8 cellular contexts compared by ENCODE assay signal in genomic region chr5:18745591-18745987, GRCh38.
DNase-seq lines count a peak whose midpoint lies in the region; ATAC-seq and TF ChIP-seq lines count a peak whose summit lies in the region.

No MANE protein-coding gene starts in this region.

- H3K4me2 ChIP-seq in OCI-LY1 (ENCODE audit: low read length), result peak overlapping the region; percentile 89

- H3K9ac ChIP-seq in OCI-LY1 (ENCODE audit: low read length) (peak overlapping the region; percentile 71), skeletal muscle tissue (ENCODE audit: low read depth in 1 of 3, low read length in 3 of 3) (peak overlapping the region in 2 of 3 donors; percentile 3 to 50)

- peak overlapping the region; percentile 19 for H2AFZ ChIP-seq in OCI-LY1 (ENCODE audit: low read length)

- no peaks in the 10 kb centered on the region for H3K9me2 ChIP-seq in OCI-LY1 (ENCODE audit: low read depth, low read length)

- DNase-seq in CD1c-positive myeloid dendritic cell (ENCODE audit: extremely low spot score), result peak; percentile 9
- DNase-seq in epithelial cell of proximal tubule (ENCODE audit: low read depth), result no peak
- DNase-seq in GM19238 (ENCODE audit: insufficient read length, low spot score), result no peak
- DNase-seq in caudate nucleus (lab: John Stamatoyannopoulos, UW), result no peak

- H3K4me3 ChIP-seq in OCI-LY1 (ENCODE audit: low read depth, low read length, poor library complexity, severe bottlenecking) (peak overlapping the region; percentile 74), epithelial cell of proximal tubule (ENCODE audit: low read depth, low read length) (peak overlapping the region; percentile 51), skeletal muscle tissue (ENCODE audit: low read length in 3 of 3) (peak overlapping the region; percentile 37 to 59 (median 55))

- ATAC-seq in GM18907 (IDR thresholded peaks at IDR 0.05; ENCODE audit: unreplicated experiment), result peak; percentile 35
- peak; percentile 21 for ATAC-seq in HG03103 (IDR thresholded peaks at IDR 0.05; ENCODE audit: low read depth, unreplicated experiment)

- H3K9me3 ChIP-seq in OCI-LY1 (ENCODE audit: low read length), result no peaks in the 10 kb centered on the region
- no peaks in the 10 kb centered on the region for H3K9me3 ChIP-seq in skeletal muscle tissue (ENCODE audit: control insufficient read depth in 3 of 3, low read length in 3 of 3)

- TF ChIP-seq CTCF in OCI-LY1 (IDR thresholded peaks at IDR 0.05; ENCODE audit: low read length), result no peak
- TF ChIP-seq CTCF in epithelial cell of proximal tubule (conservative IDR thresholded peaks at IDR 0.05; ENCODE audit: low read depth, low read length), result no peak

- no peaks in the 10 kb centered on the region for H4K20me1 ChIP-seq in OCI-LY1 (ENCODE audit: insufficient read depth, low read length)

- no peaks in the 10 kb centered on the region for H3F3A ChIP-seq in OCI-LY1 (ENCODE audit: insufficient read depth, low read length)

- no peaks in the 10 kb centered on the region for H3K79me2 ChIP-seq in OCI-LY1 (ENCODE audit: insufficient read depth, low read length)

- peaks cover 27% of the 10 kb centered on the region for H3K4me1 ChIP-seq in OCI-LY1 (ENCODE audit: insufficient read depth, low read length, severe bottlenecking)
- H3K4me1 ChIP-seq in skeletal muscle tissue (ENCODE audit: control insufficient read depth in 3 of 3, insufficient read depth in 3 of 3, low read length in 3 of 3), result no peaks in the 10 kb centered on the region

- H3K27me3 ChIP-seq in OCI-LY1 (ENCODE audit: insufficient read depth, low read length), result no peaks in the 10 kb centered on the region
- H3K27me3 ChIP-seq in skeletal muscle tissue (ENCODE audit: control insufficient read depth in 3 of 3, insufficient read depth in 3 of 3, low read length in 3 of 3), result no peaks in the 10 kb centered on the region

- H3K36me3 ChIP-seq in OCI-LY1 (ENCODE audit: insufficient read depth, low read length) (no peaks in the 10 kb centered on the region), skeletal muscle tissue (ENCODE audit: control insufficient read depth in 3 of 3, insufficient read depth in 3 of 3, low read length in 3 of 3) (no peaks in the 10 kb centered on the region)

- H3K27ac ChIP-seq in OCI-LY1 (ENCODE audit: low read depth, low read length, poor library complexity, severe bottlenecking), result peak overlapping the region; percentile 73
- peak overlapping the region; percentile 47 for H3K27ac ChIP-seq in skeletal muscle tissue (ENCODE audit: low read depth, low read length)
- no peak overlapping the region for H3K27ac ChIP-seq in caudate nucleus (ENCODE audit: low read depth, low read length)
